Comparison of ENCODE assay signal across 21 cellular contexts in genomic region chr10:75083972-75084833, GRCh38. TPM values are rescaled to one million over a fixed set of nuclear protein-coding genes. Genes with fewer than 3 reads are reported as not detected.
DNase-seq lines count a peak whose midpoint lies in the region; ATAC-seq and TF ChIP-seq lines count a peak whose summit lies in the region.
"Had no signal": no experiment of that assay in that cellular context is flagged by ENCODE, and none has a peak within 500 bp of the region (broad histone marks: within the 10 kb centered on the region; RNA-seq: fewer than 3 reads in every experiment).

No MANE protein-coding gene starts in this region.

- H3K9me2 ChIP-seq in PC-3 (replicated peaks; ENCODE audit: low read length): no peaks in the 10 kb centered on the region

- H3K79me2 ChIP-seq in PC-3 (ENCODE audit: low read length): no peaks in the 10 kb centered on the region

- H3K27me3 ChIP-seq in PC-3 (ENCODE audit: low read length): no peaks in the 10 kb centered on the region
- no peaks in the 10 kb centered on the region for H3K27me3 ChIP-seq in prostate gland (replicated peaks; ENCODE audit: insufficient read depth)
- H3K27me3 ChIP-seq: dorsolateral prefrontal cortex, upper lobe of left lung had no signal

- peak overlapping the region; percentile 90 for H3K27ac Mint-ChIP-seq in mesothelial cell of epicardium

- DNase-seq in AG10803 (ENCODE audit: low read depth) (peak; percentile 68), PC-3 (no peak), epidermal melanocyte (ENCODE audit: insufficient read length, low spot score) (peak; percentile 38), mesothelial cell of epicardium (ENCODE audit: low spot score in 2 of 2, unreplicated experiment in 2 of 2) (no peak), prostate gland (ENCODE audit: low spot score) (no peak), foreskin melanocyte (no peak)
- DNase-seq: activated CD4-positive, alpha-beta T cell treated with anti-CD3 and anti-CD28 coated beads, Interleukin-2, amount 50 U/mL, for 48 hours; activated gamma-delta T cell; amniotic stem cell; DMS 273 treated with DMSO at 0.1 percent for 48 hours; dorsolateral prefrontal cortex; left ventricle myocardium inferior; mucosa of descending colon; NCI-H1694 treated with DMSO at 0.1 percent for 48 hours; T-helper 2 cell had no signal

- no peaks in the 10 kb centered on the region for H4K20me1 ChIP-seq in PC-3 (ENCODE audit: low read length)

- no peak overlapping the region for H3K9ac ChIP-seq in PC-3 (ENCODE audit: low read length)

- H3K4me1 ChIP-seq in PC-3 (ENCODE audit: insufficient read depth, low read length): no peaks in the 10 kb centered on the region
- H3K4me1 ChIP-seq in prostate gland (replicated peaks): peaks cover 10% of the 10 kb centered on the region
- H3K4me1 ChIP-seq: left ventricle myocardium inferior, upper lobe of left lung had no signal

- peaks cover 5% of the 10 kb centered on the region for H3K36me3 Mint-ChIP-seq in mesothelial cell of epicardium

- peak; percentile 64 for ATAC-seq in PC-3
- ATAC-seq in GM18498 (IDR thresholded peaks at IDR 0.05; ENCODE audit: unreplicated experiment): no peak
- ATAC-seq in GM19328 (IDR thresholded peaks at IDR 0.05; ENCODE audit: unreplicated experiment): no peak
- ATAC-seq: mucosa of descending colon had no signal

- no peaks in the 10 kb centered on the region for H3F3A ChIP-seq in PC-3 (ENCODE audit: low read length, unreplicated experiment)

- 49% methylated on average over 10 of the region's 10 CpGs for WGBS in prostate gland

- no peaks in the 10 kb centered on the region for H3K36me3 ChIP-seq in PC-3 (ENCODE audit: low read depth, low read length)
- H3K36me3 ChIP-seq in prostate gland: no peaks in the 10 kb centered on the region
- H3K36me3 ChIP-seq: left ventricle myocardium inferior, upper lobe of left lung had no signal

- BruUV-seq in PC-3 (replicated peaks; lab: Mats Ljungman, UMichigan): no TSS peak

- no peak overlapping the region for H2AFZ ChIP-seq in PC-3 (ENCODE audit: low read length)

- intact Hi-C loops in PC-3 (cut with micrococcal nuclease): no loop called here
- intact Hi-C loops in prostate gland (cut with DNase I): no loop called here

- no peaks in the 10 kb centered on the region for H3K27me3 Mint-ChIP-seq in mesothelial cell of epicardium (ENCODE audit: low read depth)

- CTCF ChIA-PET in PC-3 (lab: Charles Lee): no interaction called here

- no peak overlapping the region for H3K27ac ChIP-seq in PC-3 (ENCODE audit: low read length)
- H3K27ac ChIP-seq in prostate gland: peak overlapping the region in 1 of 2 donors; percentile 26
- H3K27ac ChIP-seq: dorsolateral prefrontal cortex, epithelial cell of prostate, HL-60, left ventricle myocardium inferior, upper lobe of left lung had no signal

- H3K4me3 ChIP-seq in AG10803 (ENCODE audit: low read length) (no peak overlapping the region), PC-3 (ENCODE audit: low read length) (no peak overlapping the region), prostate gland (no peak overlapping the region)
- H3K4me3 ChIP-seq: dorsolateral prefrontal cortex, left ventricle myocardium inferior, mucosa of descending colon, upper lobe of left lung had no signal

- TF ChIP-seq POLR2A in prostate gland (IDR thresholded peaks at IDR 0.05): no peak

- H3K9me3 ChIP-seq in PC-3 (ENCODE audit: low read length) (no peaks in the 10 kb centered on the region), prostate gland (no peaks in the 10 kb centered on the region)
- H3K9me3 ChIP-seq: mucosa of descending colon had no signal

- POLR2A ChIA-PET in PC-3 (lab: Charles Lee; ENCODE audit: unreplicated experiment): interaction anchor here (0.6 kb wide), 2 partner anchors 55 to 160 kb away, joined by 4 read pairs; no protein-coding TSS in a partner anchor

- peaks cover 8% of the 10 kb centered on the region for H3K9me3 Mint-ChIP-seq in mesothelial cell of epicardium

- TF ChIP-seq CTCF in AG10803 (conservative IDR thresholded peaks at IDR 0.05; ENCODE audit: low read length): no peak
- TF ChIP-seq CTCF in PC-3 (conservative IDR thresholded peaks at IDR 0.05; ENCODE audit: low read depth, low read length): no peak
- TF ChIP-seq CTCF in mesothelial cell of epicardium (IDR thresholded peaks at IDR 0.05; ENCODE audit: unreplicated experiment): no peak
- TF ChIP-seq CTCF in prostate gland (IDR thresholded peaks at IDR 0.05): no peak

- no peak overlapping the region for H3K4me3 Mint-ChIP-seq in mesothelial cell of epicardium
- H3K4me3 Mint-ChIP-seq: neural crest cell had no signal

- peaks cover 43% of the 10 kb centered on the region for H3K4me1 Mint-ChIP-seq in mesothelial cell of epicardium

- no peak overlapping the region for H3K4me2 ChIP-seq in PC-3 (ENCODE audit: low read length)

RNA-seq across cellular contexts. Expression of gene SAMD8, which starts 27.3 kb away (rescaled TPM):
- 47.4 and 48.6 TPM in 2 replicates for total RNA-seq in PC-3 (2014; rRNA removed)
- total RNA-seq in mesothelial cell of epicardium: 25.6 to 27.8 TPM (median 26.4 TPM) in 3 replicates
- total RNA-seq in prostate gland: 10 to 100 TPM; 18.8 to 41.5 TPM

Comparison
In these comparisons a context has a peak if more than half of its experiments do, and no peak if none do; other contexts are left out.
1. DNase-seq: peak in AG10803 (single experiment) and epidermal melanocyte (single experiment); none in PC-3 (single experiment), mesothelial cell of epicardium (0 of 2), prostate gland (single experiment) and foreskin melanocyte (single experiment).